In genomic region chr17:7912927-7913524, GRCh38 we compare ENCODE assay signal across 8 cellular contexts. TPM values are rescaled to one million over a fixed set of nuclear protein-coding genes. Genes with fewer than 3 reads are reported as not detected.
A peak's percentile ranks its signal among the peaks of the same experiment; 100 is the strongest.
DNase-seq lines count a peak whose midpoint lies in the region; ATAC-seq and TF ChIP-seq lines count a peak whose summit lies in the region.

No MANE protein-coding gene starts in this region.

- no peaks in the 10 kb centered on the region for H3K9me3 ChIP-seq in SJCRH30 (replicated peaks)
- no peaks in the 10 kb centered on the region for H3K9me3 ChIP-seq in tibial nerve

- TF ChIP-seq EP300 in tibial nerve (IDR thresholded peaks at IDR 0.05), result peak in 1 of 2 donors; percentile 17

- H3K36me3 ChIP-seq in SJCRH30, result peaks cover 39% of the 10 kb centered on the region
- H3K36me3 ChIP-seq in tibial nerve, result peaks cover 0 to 44% (median 11%) of the 10 kb centered on the region in 3 donors

- 41 to 43% methylated on average over 3 of the region's 3 CpGs for whole genome bisulfite sequencing in tibial nerve, 2 donors

- H3K4me1 ChIP-seq in SJCRH30 (no peaks in the 10 kb centered on the region; the same call in 1 of the 2 replicates), tibial nerve (peaks cover 0 to 26% (median 11%) of the 10 kb centered on the region in 4 donors)

- TF ChIP-seq POLR2A in tibial nerve (IDR thresholded peaks at IDR 0.05), result no peak

- H3K4me3 ChIP-seq in SJCRH30, result no peak overlapping the region
- H3K4me3 ChIP-seq in tibial nerve, result no peak overlapping the region

- peak; percentile 42 to 46 for ATAC-seq in activated CD4-positive, CD25-positive, alpha-beta regulatory T cell treated with anti-CD3 and anti-CD28 coated beads, Interleukin-2, amount 50 U/mL, for 24 hours
- peak; percentile 66 for ATAC-seq in left lobe of liver
- ATAC-seq in HG03520 (IDR thresholded peaks at IDR 0.05; ENCODE audit: unreplicated experiment), result no peak

- TF ChIP-seq CTCF in LNCAP (IDR thresholded peaks at IDR 0.05) (peak; percentile 73), tibial nerve (IDR thresholded peaks at IDR 0.05) (peak; percentile 43 to 70 (median 62))

- no peak for DNase-seq in activated CD4-positive, CD25-positive, alpha-beta regulatory T cell (lab: John Stamatoyannopoulos, UW)
- DNase-seq in SJCRH30 (peak; percentile 26 to 55), left lobe of liver (ENCODE audit: low spot score) (no peak), tibial nerve (ENCODE audit: low spot score in 2 of 2) (peak in 1 of 2 donors; percentile 47)
- DNase-seq in central memory CD4-positive, alpha-beta T cell, result peak; percentile 68

- no peaks in the 10 kb centered on the region for H3K27me3 ChIP-seq in SJCRH30
- no peaks in the 10 kb centered on the region for H3K27me3 ChIP-seq in tibial nerve

- H3K27ac ChIP-seq in SJCRH30 (no peak overlapping the region), tibial nerve (peak overlapping the region in 1 of 4 donors; percentile 35)

RNA-seq across cellular contexts. Expression of gene RNF227, which starts 3.1 kb away (rescaled TPM):
- total RNA-seq in SJCRH30 (2014; rRNA removed; shearing (Covaris generic)), result 6.6 and 7.1 TPM in 2 replicates
- 0.23 TPM for total RNA-seq in left lobe of liver
- 10 to 100 TPM in 1 of 4 donors, 1 to 10 TPM in 3; 2.6 to 41.2 (median 3.8) TPM for total RNA-seq in tibial nerve

RNA-seq across cellular contexts. Expression of gene KCNAB3, which starts 16.6 kb away (rescaled TPM):
- total RNA-seq in SJCRH30 (2014; rRNA removed; shearing (Covaris generic)), result 0.61 and 0.73 TPM in 2 replicates
- total RNA-seq in left lobe of liver, result 1.3 TPM
- total RNA-seq in tibial nerve, result 1 to 10 TPM; 1.1 to 6.0 (median 1.4) TPM

RNA-seq across cellular contexts. Expression of gene TRAPPC1, which starts 18.7 kb away (rescaled TPM):
- total RNA-seq in SJCRH30 (2014; rRNA removed; shearing (Covaris generic)), result 36.5 and 38.8 TPM in 2 replicates
- total RNA-seq in left lobe of liver (41.1 TPM), tibial nerve (10 to 100 TPM; 24.1 to 39.3 (median 36.8) TPM)

RNA-seq across cellular contexts. Expression of gene CNTROB, which starts 19.0 kb away (rescaled TPM):
- total RNA-seq in SJCRH30 (2014; rRNA removed; shearing (Covaris generic)), result 27.5 and 29.8 TPM in 2 replicates
- total RNA-seq in left lobe of liver (8.9 TPM), tibial nerve (10 to 100 TPM; 22.4 to 38.0 (median 28.0) TPM)

RNA-seq across cellular contexts. Expression of gene CHD3, which starts 24.4 kb away (rescaled TPM):
- 101 and 109 TPM in 2 replicates for total RNA-seq in SJCRH30 (2014; rRNA removed; shearing (Covaris generic))
- total RNA-seq in left lobe of liver, result 5.7 TPM
- total RNA-seq in tibial nerve, result 100 to 1,000 TPM in 3 of 4 donors, 10 to 100 TPM in 1; 80.4 to 202 (median 125) TPM

Comparison
In these comparisons a context has a peak if more than half of its experiments do, and no peak if none do; other contexts are left out.
1. DNase-seq: peak in SJCRH30 (2 of 2) and central memory CD4-positive, alpha-beta T cell (single experiment); none in activated CD4-positive, CD25-positive, alpha-beta regulatory T cell (0 of 4) and left lobe of liver (single experiment).